In the genomic region with DNA sequence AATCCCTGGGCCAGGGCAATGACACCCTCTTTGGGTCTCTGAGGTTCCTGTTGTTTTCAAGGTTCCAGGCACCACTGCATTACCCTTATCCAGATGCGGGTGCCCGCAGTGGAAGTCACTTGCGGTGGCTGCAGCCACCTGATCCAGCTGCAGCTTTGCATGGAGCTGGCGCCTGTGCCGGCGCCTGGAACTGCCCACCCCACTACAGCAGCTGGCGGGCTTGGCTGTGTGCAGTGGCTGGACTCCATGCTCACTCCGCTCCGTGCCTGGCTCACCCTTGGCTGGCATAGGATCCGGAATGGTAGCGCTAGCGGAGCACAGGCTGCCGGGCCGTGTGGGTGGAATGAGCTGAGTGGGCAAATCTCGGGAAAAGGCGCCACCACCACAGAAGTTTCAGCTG, we compare ENCODE assay signal across 1 cellular context.
TF ChIP-seq lines count a peak whose summit lies in the region.

No MANE protein-coding gene starts in this region.

TF ChIP-seq in H1, 55 proteins besides CTCF, POLR2A, EP300 and RAD21 (continued from another document):
- TF ChIP-seq, protein P1, sequence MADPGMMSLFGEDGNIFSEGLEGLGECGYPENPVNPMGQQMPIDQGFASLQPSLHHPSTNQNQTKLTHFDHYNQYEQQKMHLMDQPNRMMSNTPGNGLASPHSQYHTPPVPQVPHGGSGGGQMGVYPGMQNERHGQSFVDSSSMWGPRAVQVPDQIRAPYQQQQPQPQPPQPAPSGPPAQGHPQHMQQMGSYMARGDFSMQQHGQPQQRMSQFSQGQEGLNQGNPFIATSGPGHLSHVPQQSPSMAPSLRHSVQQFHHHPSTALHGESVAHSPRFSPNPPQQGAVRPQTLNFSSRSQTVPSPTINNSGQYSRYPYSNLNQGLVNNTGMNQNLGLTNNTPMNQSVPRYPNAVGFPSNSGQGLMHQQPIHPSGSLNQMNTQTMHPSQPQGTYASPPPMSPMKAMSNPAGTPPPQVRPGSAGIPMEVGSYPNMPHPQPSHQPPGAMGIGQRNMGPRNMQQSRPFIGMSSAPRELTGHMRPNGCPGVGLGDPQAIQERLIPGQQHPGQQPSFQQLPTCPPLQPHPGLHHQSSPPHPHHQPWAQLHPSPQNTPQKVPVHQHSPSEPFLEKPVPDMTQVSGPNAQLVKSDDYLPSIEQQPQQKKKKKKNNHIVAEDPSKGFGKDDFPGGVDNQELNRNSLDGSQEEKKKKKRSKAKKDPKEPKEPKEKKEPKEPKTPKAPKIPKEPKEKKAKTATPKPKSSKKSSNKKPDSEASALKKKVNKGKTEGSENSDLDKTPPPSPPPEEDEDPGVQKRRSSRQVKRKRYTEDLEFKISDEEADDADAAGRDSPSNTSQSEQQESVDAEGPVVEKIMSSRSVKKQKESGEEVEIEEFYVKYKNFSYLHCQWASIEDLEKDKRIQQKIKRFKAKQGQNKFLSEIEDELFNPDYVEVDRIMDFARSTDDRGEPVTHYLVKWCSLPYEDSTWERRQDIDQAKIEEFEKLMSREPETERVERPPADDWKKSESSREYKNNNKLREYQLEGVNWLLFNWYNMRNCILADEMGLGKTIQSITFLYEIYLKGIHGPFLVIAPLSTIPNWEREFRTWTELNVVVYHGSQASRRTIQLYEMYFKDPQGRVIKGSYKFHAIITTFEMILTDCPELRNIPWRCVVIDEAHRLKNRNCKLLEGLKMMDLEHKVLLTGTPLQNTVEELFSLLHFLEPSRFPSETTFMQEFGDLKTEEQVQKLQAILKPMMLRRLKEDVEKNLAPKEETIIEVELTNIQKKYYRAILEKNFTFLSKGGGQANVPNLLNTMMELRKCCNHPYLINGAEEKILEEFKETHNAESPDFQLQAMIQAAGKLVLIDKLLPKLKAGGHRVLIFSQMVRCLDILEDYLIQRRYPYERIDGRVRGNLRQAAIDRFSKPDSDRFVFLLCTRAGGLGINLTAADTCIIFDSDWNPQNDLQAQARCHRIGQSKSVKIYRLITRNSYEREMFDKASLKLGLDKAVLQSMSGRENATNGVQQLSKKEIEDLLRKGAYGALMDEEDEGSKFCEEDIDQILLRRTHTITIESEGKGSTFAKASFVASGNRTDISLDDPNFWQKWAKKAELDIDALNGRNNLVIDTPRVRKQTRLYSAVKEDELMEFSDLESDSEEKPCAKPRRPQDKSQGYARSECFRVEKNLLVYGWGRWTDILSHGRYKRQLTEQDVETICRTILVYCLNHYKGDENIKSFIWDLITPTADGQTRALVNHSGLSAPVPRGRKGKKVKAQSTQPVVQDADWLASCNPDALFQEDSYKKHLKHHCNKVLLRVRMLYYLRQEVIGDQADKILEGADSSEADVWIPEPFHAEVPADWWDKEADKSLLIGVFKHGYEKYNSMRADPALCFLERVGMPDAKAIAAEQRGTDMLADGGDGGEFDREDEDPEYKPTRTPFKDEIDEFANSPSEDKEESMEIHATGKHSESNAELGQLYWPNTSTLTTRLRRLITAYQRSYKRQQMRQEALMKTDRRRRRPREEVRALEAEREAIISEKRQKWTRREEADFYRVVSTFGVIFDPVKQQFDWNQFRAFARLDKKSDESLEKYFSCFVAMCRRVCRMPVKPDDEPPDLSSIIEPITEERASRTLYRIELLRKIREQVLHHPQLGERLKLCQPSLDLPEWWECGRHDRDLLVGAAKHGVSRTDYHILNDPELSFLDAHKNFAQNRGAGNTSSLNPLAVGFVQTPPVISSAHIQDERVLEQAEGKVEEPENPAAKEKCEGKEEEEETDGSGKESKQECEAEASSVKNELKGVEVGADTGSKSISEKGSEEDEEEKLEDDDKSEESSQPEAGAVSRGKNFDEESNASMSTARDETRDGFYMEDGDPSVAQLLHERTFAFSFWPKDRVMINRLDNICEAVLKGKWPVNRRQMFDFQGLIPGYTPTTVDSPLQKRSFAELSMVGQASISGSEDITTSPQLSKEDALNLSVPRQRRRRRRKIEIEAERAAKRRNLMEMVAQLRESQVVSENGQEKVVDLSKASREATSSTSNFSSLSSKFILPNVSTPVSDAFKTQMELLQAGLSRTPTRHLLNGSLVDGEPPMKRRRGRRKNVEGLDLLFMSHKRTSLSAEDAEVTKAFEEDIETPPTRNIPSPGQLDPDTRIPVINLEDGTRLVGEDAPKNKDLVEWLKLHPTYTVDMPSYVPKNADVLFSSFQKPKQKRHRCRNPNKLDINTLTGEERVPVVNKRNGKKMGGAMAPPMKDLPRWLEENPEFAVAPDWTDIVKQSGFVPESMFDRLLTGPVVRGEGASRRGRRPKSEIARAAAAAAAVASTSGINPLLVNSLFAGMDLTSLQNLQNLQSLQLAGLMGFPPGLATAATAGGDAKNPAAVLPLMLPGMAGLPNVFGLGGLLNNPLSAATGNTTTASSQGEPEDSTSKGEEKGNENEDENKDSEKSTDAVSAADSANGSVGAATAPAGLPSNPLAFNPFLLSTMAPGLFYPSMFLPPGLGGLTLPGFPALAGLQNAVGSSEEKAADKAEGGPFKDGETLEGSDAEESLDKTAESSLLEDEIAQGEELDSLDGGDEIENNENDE (IDR thresholded peaks at IDR 0.05; ENCODE audit: insufficient replicate concordance, low read length): no peak
- TF ChIP-seq JUND (IDR thresholded peaks at IDR 0.05; ENCODE audit: low read length) (no peak), SIRT6 (IDR thresholded peaks at IDR 0.05; ENCODE audit: low read length) (no peak)
